17 cellular contexts compared by ENCODE assay signal in genomic region chr18:354456-354855, GRCh38.
"Had no signal": no experiment of that assay in that cellular context is flagged by ENCODE, and none has a peak within 500 bp of the region (broad histone marks: within the 10 kb centered on the region; RNA-seq: fewer than 3 reads in every experiment).

No MANE protein-coding gene starts in this region.

- H3K27me3 ChIP-seq: brain microvascular endothelial cell, gastrocnemius medialis, heart right ventricle, transverse colon had no signal

- ATAC-seq: gastrocnemius medialis; stimulated activated naive B cell treated with anti-CD40 and anti-IgM and Interleukin-4, amounts not matched to agents 10 μg/mL and 1 μg/mL and 100 μg/mL, for 72 hours; T-helper 17 cell had no signal

- H3K27ac Mint-ChIP-seq: activated B cell treated with CpG ODN at 0.5 μM for 24 hours; activated CD4-positive, alpha-beta T cell treated with anti-CD3 and anti-CD28 coated beads, Interleukin-2, amount 10 ng/mL, durations not matched to agents 24 days and 14 days; activated naive CD4-positive, alpha-beta T cell treated with anti-CD3 and anti-CD28 coated beads, Interleukin-2, amount 50 U/mL, for 24 hours; naive B cell; stimulated activated naive B cell treated with anti-CD40 and anti-IgM and Interleukin-4, amounts not matched to agents 10 μg/mL and 1 μg/mL and 100 μg/mL, for 72 hours; T-helper 17 cell had no signal

- H3K36me3 Mint-ChIP-seq: activated naive CD4-positive, alpha-beta T cell treated with anti-CD3 and anti-CD28 coated beads, Interleukin-2, amount 50 U/mL, for 24 hours; naive B cell; stimulated activated naive B cell treated with anti-CD40 and anti-IgM and Interleukin-4, amounts not matched to agents 10 μg/mL and 1 μg/mL and 100 μg/mL, for 72 hours had no signal

- H3K4me3 Mint-ChIP-seq: activated B cell treated with CpG ODN at 0.5 μM for 24 hours; activated CD4-positive, alpha-beta T cell treated with anti-CD3 and anti-CD28 coated beads, Interleukin-2, amount 10 ng/mL, durations not matched to agents 24 days and 14 days; activated naive CD4-positive, alpha-beta T cell treated with anti-CD3 and anti-CD28 coated beads, Interleukin-2, amount 50 U/mL, for 24 hours; naive B cell; stimulated activated naive B cell treated with anti-CD40 and anti-IgM and Interleukin-4, amounts not matched to agents 10 μg/mL and 1 μg/mL and 100 μg/mL, for 72 hours; T-helper 17 cell had no signal

- DNase-seq: activated B cell treated with CpG ODN at 0.5 μM for 24 hours; activated CD4-positive, alpha-beta T cell treated with anti-CD3 and anti-CD28 coated beads, Interleukin-2, amount 10 ng/mL, durations not matched to agents 24 days and 14 days; activated CD8-positive, alpha-beta memory T cell treated with anti-CD3 and anti-CD28 coated beads for 24 hours; activated T-cell treated with anti-CD3 and anti-CD28 coated beads for 4 hours; brain microvascular endothelial cell; dermis blood vessel endothelial cell; erythroblast; gastrocnemius medialis; heart right ventricle; kidney; midbrain; naive B cell; stimulated activated naive B cell treated with anti-CD40 and anti-IgM and Interleukin-4, amounts not matched to agents 10 μg/mL and 1 μg/mL and 100 μg/mL, for 72 hours; substantia nigra; T-helper 17 cell; transverse colon had no signal

- H3K4me3 ChIP-seq: gastrocnemius medialis, heart right ventricle, transverse colon had no signal

- H3K9me3 Mint-ChIP-seq: activated B cell treated with CpG ODN at 0.5 μM for 24 hours; activated CD4-positive, alpha-beta T cell treated with anti-CD3 and anti-CD28 coated beads, Interleukin-2, amount 10 ng/mL, durations not matched to agents 24 days and 14 days; activated naive CD4-positive, alpha-beta T cell treated with anti-CD3 and anti-CD28 coated beads, Interleukin-2, amount 50 U/mL, for 24 hours; naive B cell; stimulated activated naive B cell treated with anti-CD40 and anti-IgM and Interleukin-4, amounts not matched to agents 10 μg/mL and 1 μg/mL and 100 μg/mL, for 72 hours had no signal

- H3K4me1 ChIP-seq: gastrocnemius medialis had no signal

- H3K9me3 ChIP-seq: gastrocnemius medialis, heart right ventricle, transverse colon had no signal

- H3K27ac ChIP-seq: brain microvascular endothelial cell, gastrocnemius medialis had no signal

- H3K4me1 Mint-ChIP-seq: activated B cell treated with CpG ODN at 0.5 μM for 24 hours; activated CD4-positive, alpha-beta T cell treated with anti-CD3 and anti-CD28 coated beads, Interleukin-2, amount 10 ng/mL, durations not matched to agents 24 days and 14 days; activated naive CD4-positive, alpha-beta T cell treated with anti-CD3 and anti-CD28 coated beads, Interleukin-2, amount 50 U/mL, for 24 hours; stimulated activated naive B cell treated with anti-CD40 and anti-IgM and Interleukin-4, amounts not matched to agents 10 μg/mL and 1 μg/mL and 100 μg/mL, for 72 hours; T-helper 17 cell had no signal
